In genomic region chr4:76950052-76950845, GRCh38 we compare ENCODE assay signal across 8 cellular contexts. TPM values are rescaled to one million over a fixed set of nuclear protein-coding genes. Genes with fewer than 3 reads are reported as not detected.
DNase-seq lines count a peak whose midpoint lies in the region; ATAC-seq, FAIRE-seq and TF ChIP-seq lines count a peak whose summit lies in the region.

No MANE protein-coding gene starts in this region.

- DNase-seq in GM12892 (ENCODE audit: insufficient read length) = peak; percentile 48
- no peak for DNase-seq in H9
- DNase-seq in NAMALWA (ENCODE audit: low spot score) = peak; percentile 55
- peak; percentile 83 for DNase-seq in activated CD8-positive, alpha-beta memory T cell treated with anti-CD3 and anti-CD28 coated beads for 24 hours
- DNase-seq in effector memory CD4-positive, alpha-beta T cell = peak; percentile 30 to 33 (median 32)
- DNase-seq in memory B cell (ENCODE audit: low spot score in 2 of 2) = peak; percentile 23 to 37
- peak; percentile 35 for DNase-seq in stimulated activated CD8-positive, alpha-beta memory T cell treated with anti-CD3 and anti-CD28 coated beads, Interleukin-4, amount 100 ng/mL, for 24 hours (ENCODE audit: low read depth)

- H3K4me1 Mint-ChIP-seq in H9 (peaks cover 23 to 28% of the 10 kb centered on the region in 2 experiments), memory B cell (peaks cover 17% of the 10 kb centered on the region)

- peaks cover 5% of the 10 kb centered on the region; the same call in 1 of the 2 replicates for H3K4me1 ChIP-seq in H9 (ENCODE audit: insufficient read depth, low read length)
- H3K4me1 ChIP-seq in effector memory CD4-positive, alpha-beta T cell (ENCODE audit: control insufficient read depth, insufficient read depth, low read length, poor library complexity, severe bottlenecking) = peaks cover 11% of the 10 kb centered on the region

- TF ChIP-seq CTCF in H9 (conservative IDR thresholded peaks at IDR 0.05) = no peak

- H3K27me3 Mint-ChIP-seq in H9 (ENCODE audit: low read depth) (peaks cover 21% of the 10 kb centered on the region), memory B cell (no peaks in the 10 kb centered on the region)

- no peak overlapping the region for H2AFZ ChIP-seq in H9 (ENCODE audit: low read length)

- peaks cover 5% of the 10 kb centered on the region for H3K79me1 ChIP-seq in H9 (ENCODE audit: insufficient read depth, low read depth, low read length, poor library complexity, severe bottlenecking)

- H3K9me3 Mint-ChIP-seq in H9 (no peaks in the 10 kb centered on the region), memory B cell (no peaks in the 10 kb centered on the region)

- no peak overlapping the region for H3K4ac ChIP-seq in H9 (ENCODE audit: low read depth, low read length)

- H2BK120ac ChIP-seq in H9 (ENCODE audit: low read depth, low read length, poor library complexity, severe bottlenecking) = no peak overlapping the region

- no peak overlapping the region for H3K56ac ChIP-seq in H9 (ENCODE audit: insufficient read length, low read depth, low read length)

- no peak overlapping the region for H3T11ph ChIP-seq in H9 (ENCODE audit: low read length)

- no peaks in the 10 kb centered on the region for H3K9me3 ChIP-seq in H9 (ENCODE audit: control insufficient read depth, low read depth, low read length)
- no peaks in the 10 kb centered on the region for H3K9me3 ChIP-seq in effector memory CD4-positive, alpha-beta T cell (ENCODE audit: control insufficient read depth, low read length)

- no peaks in the 10 kb centered on the region; the same call in 1 of the 2 replicates for H3K27me3 ChIP-seq in H9 (ENCODE audit: insufficient read depth, low read length)
- H3K27me3 ChIP-seq in effector memory CD4-positive, alpha-beta T cell (replicated peaks; ENCODE audit: control insufficient read depth, insufficient read depth, low read length, poor library complexity, severe bottlenecking) = no peaks in the 10 kb centered on the region

- peak overlapping the region; percentile 96 for H3K4me2 ChIP-seq in H9 (ENCODE audit: insufficient read depth, insufficient read length, low read length)

- no peaks in the 10 kb centered on the region for H4K20me1 ChIP-seq in H9 (ENCODE audit: control insufficient read depth, insufficient read depth, insufficient read length)

- no peaks in the 10 kb centered on the region for H3K36me3 ChIP-seq in effector memory CD4-positive, alpha-beta T cell (ENCODE audit: control insufficient read depth, insufficient read depth, low read length)

- peak; percentile 24 for ATAC-seq in memory B cell (ENCODE audit: low read depth)
- ATAC-seq in GM18858 (IDR thresholded peaks at IDR 0.05; ENCODE audit: unreplicated experiment) = no peak

- H2BK12ac ChIP-seq in H9 (ENCODE audit: insufficient read length, low read depth, low read length) = no peak overlapping the region

- no peak overlapping the region for H4K8ac ChIP-seq in H9 (replicated peaks; ENCODE audit: insufficient read length, low read depth, low read length)

- H3K36me3 Mint-ChIP-seq in H9 (ENCODE audit: insufficient read depth in 1 of 3, low read depth in 3 of 3) (no peaks in the 10 kb centered on the region; a peak in 2 of 7 replicates), memory B cell (no peaks in the 10 kb centered on the region)

- no peak for TF ChIP-seq POLR2A in GM12892 (IDR thresholded peaks at IDR 0.05; ENCODE audit: low read depth, low read length)

- H2AK5ac ChIP-seq in H9 (ENCODE audit: insufficient read length, low read length) = no peak overlapping the region

- no peak overlapping the region for H3K23ac ChIP-seq in H9 (ENCODE audit: insufficient read length, low read depth, low read length)

- peaks cover 23% of the 10 kb centered on the region for H3K23me2 ChIP-seq in H9 (ENCODE audit: insufficient read length, low read depth, low read length, poor library complexity, severe bottlenecking)

- H3K27ac Mint-ChIP-seq in H9 (no peak overlapping the region), memory B cell (peak overlapping the region; percentile 24)

- H2BK15ac ChIP-seq in H9 (ENCODE audit: low read depth, low read length) = no peak overlapping the region

- peak overlapping the region; percentile 18 for H3K9ac ChIP-seq in H9 (ENCODE audit: extremely low read depth, insufficient read length, low read length)

- peak overlapping the region; percentile 83 to 84 for H3K4me3 Mint-ChIP-seq in H9
- H3K4me3 Mint-ChIP-seq in memory B cell = peak overlapping the region; percentile 91

- peak overlapping the region; percentile 93 for H3K4me3 ChIP-seq in effector memory CD4-positive, alpha-beta T cell (ENCODE audit: insufficient read depth, low read depth, low read length, poor library complexity, severe bottlenecking)

- H3K79me2 ChIP-seq in H9 (ENCODE audit: insufficient read depth, low read length) = peaks cover 25% of the 10 kb centered on the region; the same call in 1 of the 2 replicates

- H3K18ac ChIP-seq in H9 (ENCODE audit: insufficient read length, low read depth, low read length) = no peak overlapping the region

- no CpG with 5 or more reads among the region's 64 CpGs for WGBS in H9 (ENCODE audit: extremely low coverage, insufficient read length, low lambda C conversion rate)

- H3K27ac ChIP-seq in H9 (ENCODE audit: insufficient read length, low read depth, low read length) = no peak overlapping the region
- H3K27ac ChIP-seq in effector memory CD4-positive, alpha-beta T cell (ENCODE audit: insufficient read depth, low read length, poor library complexity, severe bottlenecking) = peak overlapping the region; percentile 75

- H2BK5ac ChIP-seq in H9 (ENCODE audit: insufficient read length, low read length) = no peak overlapping the region

- no peak overlapping the region for H4K91ac ChIP-seq in H9 (ENCODE audit: insufficient read length, low read depth, low read length)

- H4K5ac ChIP-seq in H9 (ENCODE audit: insufficient read length, low read depth, low read length) = no peak overlapping the region

- no peak overlapping the region for H2BK20ac ChIP-seq in H9 (ENCODE audit: low read depth, low read length, poor library complexity, severe bottlenecking)

- peak overlapping the region; percentile 62; the same call in 1 of the 2 replicates for H3K14ac ChIP-seq in H9 (ENCODE audit: insufficient read depth, low read length)

- FAIRE-seq in GM12892 (lab: Jason Lieb, UNC) = peak; percentile 84

RNA-seq across cellular contexts. Expression of gene SEPTIN11, which starts 0.7 kb away (rescaled TPM):
- 63.6 TPM for polyA plus RNA-seq in GM12892 (2012; ENCODE audit: missing spikeins)
- total RNA-seq in H9 (2021) = 72.6 and 77.3 TPM in 2 replicates

RNA-seq across cellular contexts. Expression of gene SOWAHB, which starts 52.3 kb away (rescaled TPM):
- 0.78 TPM for polyA plus RNA-seq in GM12892 (2012; ENCODE audit: missing spikeins)
- 0.13 and 0.26 TPM in 2 replicates for total RNA-seq in H9 (2021)
